In the genomic region with DNA sequence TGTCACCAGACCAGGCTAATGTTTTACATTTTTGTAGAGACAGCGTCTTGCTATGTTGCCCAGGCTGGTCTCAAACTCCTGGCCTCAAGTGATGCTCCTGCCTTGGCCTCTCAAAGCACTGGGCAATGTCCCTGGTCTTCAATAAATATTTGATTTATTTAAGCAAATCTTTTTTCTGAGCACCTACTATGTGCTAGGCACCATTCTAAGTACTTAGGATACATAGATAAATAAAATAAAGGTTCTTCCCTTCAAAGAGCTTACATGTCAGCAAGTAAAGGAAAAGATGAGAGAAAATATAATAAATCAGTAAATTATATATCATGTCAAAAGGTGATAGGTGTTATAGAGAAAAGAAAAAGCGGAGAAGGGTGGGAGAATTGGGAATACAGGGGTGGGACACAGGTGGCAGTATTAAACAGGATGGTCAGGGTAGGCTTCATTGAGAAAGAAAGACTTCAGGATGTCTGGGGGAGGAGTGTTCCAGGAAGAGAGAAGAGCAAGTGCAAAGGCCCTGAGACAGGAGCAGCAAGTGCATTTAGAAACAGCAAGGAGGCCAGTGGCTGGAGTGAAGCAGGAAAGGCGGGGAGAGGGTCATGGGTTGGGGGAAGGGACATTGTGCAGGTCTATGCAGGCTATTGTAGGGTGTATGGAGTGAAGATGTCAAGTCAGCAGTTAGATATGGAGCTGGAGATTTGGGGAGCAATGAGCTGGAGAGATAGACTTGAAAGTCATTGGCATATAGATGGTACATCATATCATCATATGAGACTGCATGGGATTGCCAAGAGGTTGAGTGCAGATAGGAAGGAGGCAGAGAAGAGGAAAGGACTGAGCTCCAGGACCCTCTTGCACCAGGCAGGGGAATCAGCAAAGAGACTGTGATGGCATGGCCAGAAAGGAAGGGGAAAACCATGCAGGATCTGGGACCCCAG, we compare ENCODE assay signal across 17 cellular contexts. TPM values are rescaled to one million over a fixed set of nuclear protein-coding genes. Genes with fewer than 3 reads are reported as not detected.
DNase-seq lines count a peak whose midpoint lies in the region; ATAC-seq, FAIRE-seq and TF ChIP-seq lines count a peak whose summit lies in the region.
"Had no signal": no experiment of that assay in that cellular context is flagged by ENCODE, and none has a peak within 500 bp of the region (broad histone marks: within the 10 kb centered on the region; RNA-seq: fewer than 3 reads in every experiment).

No MANE protein-coding gene starts in this region.

- WGBS in K562 (ENCODE audit: insufficient coverage, low coverage, missing lambda C conversion rate): 20% methylated on average over 3 of the region's 3 CpGs

- POLR2A ChIA-PET in HCT116 (lab: Charles Lee) (interaction anchor here (0.6 to 3.6 kb wide), 6 partner anchors 8 to 83 kb away, joined by 3 to 20 read pairs (median 4); no protein-coding TSS in a partner anchor), PC-3 (lab: Charles Lee; ENCODE audit: unreplicated experiment) (no interaction called here), K562 (lab: Yijun Ruan, JAX) (interaction anchor here (1.0 to 1.1 kb wide), 2 partner anchors 12 to 15 kb away, joined by 4 to 6 read pairs; no protein-coding TSS in a partner anchor)

- intact Hi-C loops in HCT116 (cut with micrococcal nuclease): no loop called here
- intact Hi-C loops in PC-3 (cut with micrococcal nuclease): no loop called here
- intact Hi-C loops in K562 (cut with micrococcal nuclease): no loop called here

- no peaks in the 10 kb centered on the region for H3K9me1 ChIP-seq in K562 (ENCODE audit: control insufficient read depth, insufficient read depth, low read length)

- H3K27me3 Mint-ChIP-seq in stimulated activated memory B cell treated with anti-CD40 and anti-IgM and Interleukin-4, amounts not matched to agents 10 μg/mL and 1 μg/mL and 100 μg/mL, for 72 hours: peaks cover 56% of the 10 kb centered on the region

- no peak for DNase-seq in HCT116 (ENCODE audit: low read depth, low spot score)
- no peak for DNase-seq in PC-3
- no peak for DNase-seq in K562 (ENCODE audit: extremely low read depth in 1 of 4, low spot score in 3 of 4)
- no peak for DNase-seq in cerebellar cortex (ENCODE audit: low spot score)
- no peak for DNase-seq in AG08396 (ENCODE audit: low spot score)
- DNase-seq: CD8-positive, alpha-beta T cell; COR-L47; DMS53; GF-D8 had no signal

- no peak for FAIRE-seq in K562 (lab: Jason Lieb, UNC)
- FAIRE-seq: A204.1, GM19239, H1 had no signal

- peaks cover 36 to 69% of the 10 kb centered on the region in 2 experiments for H3K4me1 ChIP-seq in HCT116 (ENCODE audit: control insufficient read depth in 1 of 2, insufficient read depth in 2 of 2, low read length in 2 of 2)
- peaks cover 28% of the 10 kb centered on the region for H3K4me1 ChIP-seq in PC-3 (ENCODE audit: insufficient read depth, low read length)
- peaks cover 4 to 10% of the 10 kb centered on the region in 2 experiments for H3K4me1 ChIP-seq in K562 (replicated peaks in 1 of 2; ENCODE audit: control insufficient read depth in 2 of 2, insufficient read depth in 2 of 2, low read length in 2 of 2)
- H3K4me1 ChIP-seq: HAP-1 had no signal

- TSS peak; percentile 32 for BruUV-seq in HCT116 (replicated peaks; lab: Mats Ljungman, UMichigan)
- TSS peak; percentile 13 for BruUV-seq in PC-3 (replicated peaks; lab: Mats Ljungman, UMichigan)
- no TSS peak for BruUV-seq in K562 (replicated peaks; lab: Mats Ljungman, UMichigan)

- H3K36me3 ChIP-seq in HCT116 (ENCODE audit: control insufficient read depth in 1 of 2, insufficient read depth in 2 of 2, low read length in 2 of 2) (no peaks in the 10 kb centered on the region), PC-3 (ENCODE audit: low read depth, low read length) (peaks cover 11% of the 10 kb centered on the region; the same call in 1 of the 2 replicates), K562 (ENCODE audit: control insufficient read depth, insufficient read depth, low read length) (no peaks in the 10 kb centered on the region)
- H3K36me3 ChIP-seq: HAP-1 had no signal

- in situ Hi-C loops in K562 (cut with MboI): no loop called here

- peaks cover 3% of the 10 kb centered on the region for H3F3A ChIP-seq in PC-3 (ENCODE audit: low read length, unreplicated experiment)

- RAD21 ChIA-PET in HCT116 (lab: Charles Lee; ENCODE audit: low non-redundant PET in 1 of 2, low total read pairs in 2 of 2, uncharacterized antibody in 2 of 2, unreplicated experiment in 2 of 2): interaction anchor here in 1 of 2 experiments (1.6 kb wide), 1 partner anchor 16 kb away, joined by 6 read pairs; no protein-coding TSS in a partner anchor

- no peak overlapping the region for H2AFZ ChIP-seq in HCT116 (ENCODE audit: low read depth, low read length, poor library complexity, severe bottlenecking)
- H2AFZ ChIP-seq in PC-3 (ENCODE audit: low read length): no peak overlapping the region
- no peak overlapping the region for H2AFZ ChIP-seq in K562 (ENCODE audit: low read depth, low read length)

- TF ChIP-seq POLR2A in HCT116 (IDR thresholded peaks at IDR 0.05; ENCODE audit: borderline replicate concordance, extremely low read depth, insufficient read depth, insufficient read length): no peak
- no peak for TF ChIP-seq POLR2A in K562 (conservative IDR thresholded peaks at IDR 0.05)

- CTCF ChIA-PET in HCT116 (lab: Charles Lee): interaction anchor here (1.4 to 2.2 kb wide), 2 partner anchors 16 to 19 kb away, joined by 7 read pairs; no protein-coding TSS in a partner anchor
- CTCF ChIA-PET in PC-3 (lab: Charles Lee): no interaction called here
- CTCF ChIA-PET in K562 (lab: Yijun Ruan, JAX; ENCODE audit: low intra/inter-chr PET ratio): no interaction called here

- H3K4me2 ChIP-seq in HCT116 (ENCODE audit: low read length) (no peak overlapping the region), PC-3 (ENCODE audit: low read length) (no peak overlapping the region), K562 (ENCODE audit: insufficient read depth, low read length) (no peak overlapping the region)

- no peak overlapping the region for H3K27ac Mint-ChIP-seq in stimulated activated memory B cell treated with anti-CD40 and anti-IgM and Interleukin-4, amounts not matched to agents 10 μg/mL and 1 μg/mL and 100 μg/mL, for 72 hours
- H3K27ac Mint-ChIP-seq: CD14-positive monocyte; CD8-positive, alpha-beta T cell had no signal

- H3K9me3 ChIP-seq in HCT116 (ENCODE audit: control insufficient read depth in 1 of 2, insufficient read depth in 1 of 2, low read depth in 1 of 2, low read length in 2 of 2) (no peaks in the 10 kb centered on the region), PC-3 (ENCODE audit: low read length) (no peaks in the 10 kb centered on the region), K562 (replicated peaks; ENCODE audit: control insufficient read depth, insufficient read depth, low read depth, low read length) (no peaks in the 10 kb centered on the region)
- H3K9me3 ChIP-seq: HAP-1 had no signal

- H3K4me1 Mint-ChIP-seq in stimulated activated memory B cell treated with anti-CD40 and anti-IgM and Interleukin-4, amounts not matched to agents 10 μg/mL and 1 μg/mL and 100 μg/mL, for 72 hours: no peaks in the 10 kb centered on the region

- TF ChIP-seq EP300 in K562 (IDR thresholded peaks at IDR 0.05; ENCODE audit: low read length): no peak

- ATAC-seq in HCT116 (no peak), PC-3 (no peak), K562 (no peak), HG02885 (IDR thresholded peaks at IDR 0.05; ENCODE audit: poor library complexity, unreplicated experiment) (no peak)
- ATAC-seq in stimulated activated memory B cell treated with anti-CD40 and anti-IgM and Interleukin-4, amounts not matched to agents 10 μg/mL and 1 μg/mL and 100 μg/mL, for 72 hours: peak; percentile 15
- ATAC-seq: CD8-positive, alpha-beta T cell had no signal

- no peak overlapping the region for H3K27ac ChIP-seq in HCT116 (ENCODE audit: low read depth, low read length)
- no peak overlapping the region for H3K27ac ChIP-seq in PC-3 (ENCODE audit: low read length)
- H3K27ac ChIP-seq in K562 (ENCODE audit: extremely low read depth, low read depth, low read length): no peak overlapping the region
- H3K27ac ChIP-seq: HL-60 had no signal

- no peaks in the 10 kb centered on the region for H3K36me3 Mint-ChIP-seq in stimulated activated memory B cell treated with anti-CD40 and anti-IgM and Interleukin-4, amounts not matched to agents 10 μg/mL and 1 μg/mL and 100 μg/mL, for 72 hours
- H3K36me3 Mint-ChIP-seq: CD8-positive, alpha-beta T cell had no signal

- no peak overlapping the region for H3K4me3 Mint-ChIP-seq in stimulated activated memory B cell treated with anti-CD40 and anti-IgM and Interleukin-4, amounts not matched to agents 10 μg/mL and 1 μg/mL and 100 μg/mL, for 72 hours
- H3K4me3 Mint-ChIP-seq: CD14-positive monocyte; CD8-positive, alpha-beta T cell had no signal

- H3K9me2 ChIP-seq in HCT116 (ENCODE audit: insufficient read depth) (no peaks in the 10 kb centered on the region), PC-3 (replicated peaks; ENCODE audit: low read length) (no peaks in the 10 kb centered on the region)

- H3K27me3 ChIP-seq in HCT116 (ENCODE audit: insufficient read depth, low read length) (no peaks in the 10 kb centered on the region), PC-3 (ENCODE audit: low read length) (no peaks in the 10 kb centered on the region), K562 (ENCODE audit: control insufficient read depth in 2 of 2, insufficient read depth in 2 of 2, low read length in 2 of 2) (no peaks in the 10 kb centered on the region)

- TF ChIP-seq RAD21 in HCT116 (IDR thresholded peaks at IDR 0.05; ENCODE audit: low read depth) (no peak), K562 (CRISPR knock-in tag; conservative IDR thresholded peaks at IDR 0.05 in 1 of 2, IDR thresholded peaks at IDR 0.05 in 1 of 2) (no peak)

- no peak overlapping the region for H3K9ac ChIP-seq in HCT116 (ENCODE audit: low read length)
- no peak overlapping the region for H3K9ac ChIP-seq in PC-3 (ENCODE audit: low read length)
- no peak overlapping the region for H3K9ac ChIP-seq in K562 (ENCODE audit: insufficient read depth in 1 of 2, low read depth in 2 of 2, low read length in 2 of 2)

- H3K4me3 ChIP-seq in HCT116 (replicated peaks in 1 of 2; ENCODE audit: low read depth in 1 of 2, low read length in 2 of 2): no peak overlapping the region
- no peak overlapping the region for H3K4me3 ChIP-seq in PC-3 (ENCODE audit: low read length)
- H3K4me3 ChIP-seq in K562: no peak overlapping the region
- H3K4me3 ChIP-seq: HAP-1 had no signal

- no peak for TF ChIP-seq CTCF in HCT116 (IDR thresholded peaks at IDR 0.05 in 2 of 3, conservative IDR thresholded peaks at IDR 0.05 in 1 of 3; ENCODE audit: borderline replicate concordance in 1 of 3, insufficient read depth in 1 of 3, low read depth in 2 of 3, low read length in 2 of 3)
- TF ChIP-seq CTCF in PC-3 (conservative IDR thresholded peaks at IDR 0.05; ENCODE audit: low read depth, low read length): no peak
- TF ChIP-seq CTCF in K562 (IDR thresholded peaks at IDR 0.05 in 2 of 3, conservative IDR thresholded peaks at IDR 0.05 in 1 of 3; ENCODE audit: insufficient read depth in 2 of 3, low read depth in 1 of 3, low read length in 3 of 3): no peak

- H4K20me1 ChIP-seq in HCT116 (ENCODE audit: insufficient read depth): no peaks in the 10 kb centered on the region
- no peaks in the 10 kb centered on the region for H4K20me1 ChIP-seq in PC-3 (ENCODE audit: low read length)
- no peaks in the 10 kb centered on the region for H4K20me1 ChIP-seq in K562 (replicated peaks; ENCODE audit: control insufficient read depth, insufficient read depth, low read length)

- H3K9me3 Mint-ChIP-seq in stimulated activated memory B cell treated with anti-CD40 and anti-IgM and Interleukin-4, amounts not matched to agents 10 μg/mL and 1 μg/mL and 100 μg/mL, for 72 hours: no peaks in the 10 kb centered on the region

- H3K79me2 ChIP-seq in HCT116 (ENCODE audit: insufficient read depth, low read length) (peaks cover 3% of the 10 kb centered on the region), PC-3 (ENCODE audit: low read length) (peaks cover 30% of the 10 kb centered on the region), K562 (ENCODE audit: control insufficient read depth, insufficient read depth, low read length) (no peaks in the 10 kb centered on the region)

RNA-seq across cellular contexts. Expression of a gene that starts 11.3 kb away (rescaled TPM):
- 66.2 TPM for total RNA-seq in HCT116 (2021; ENCODE audit: unreplicated experiment)
- polyA plus RNA-seq in HCT116 (2012): 40.1 and 55.8 TPM in 2 replicates
- total RNA-seq in PC-3 (2014; rRNA removed): 50.2 and 64.4 TPM in 2 replicates
- 2.3 and 7.3 TPM in 2 replicates for total RNA-seq in K562 (2011; cell fraction: chromatin; rRNA removed; ENCODE audit: low replicate concordance)
- 3.3 and 3.7 TPM in 2 replicates for total RNA-seq in K562 (2011; cell fraction: nucleolus; rRNA removed)
- total RNA-seq in K562 (2011; cell fraction: nucleoplasm; rRNA removed): 2.0 and 2.1 TPM in 2 replicates
- not detected in 2 replicates for total RNA-seq in K562 (2014; rRNA removed)
- total RNA-seq in K562 (2014; rRNA removed; fragmentation: Illumina TruSeq; extraction: Trizol): not detected in 2 replicates
- not detected in 2 replicates for total RNA-seq in K562 (2015; rRNA removed; fragmentation: Illumina TruSeq; extraction: Trizol)
- 0.34 and 1.6 TPM in 2 replicates for total RNA-seq in K562 (2021)
- polyA plus RNA-seq in K562 (2011; rRNA removed): 0.78 and 0.93 TPM in 2 replicates
- 0.27 and 0.51 TPM in 2 replicates for polyA plus RNA-seq in K562 (2011; cell fraction: cytosol; rRNA removed)
- 2.6 and 6.0 TPM in 2 replicates for polyA plus RNA-seq in K562 (2011; cell fraction: nucleus; rRNA removed)
- polyA plus RNA-seq in K562 (2012): 0.31 and 0.44 TPM in 2 replicates
- not detected in 2 replicates for polyA plus RNA-seq in K562 (2014; fragmentation: Illumina TruSeq; extraction: Trizol)
- under 1 TPM in 1 of 2 experiments, not detected in 1; 0.03 TPM for polyA plus RNA-seq in K562 (2014; fragmentation: Nextera tagmentation; extraction: Ambion mirVana)
- 0.07 TPM in 1 of 2 replicates, not detected in the other for polyA plus RNA-seq in K562 (2014; rRNA removed)
- 0.35 and 0.45 TPM in 2 replicates for polyA minus RNA-seq in K562 (2011; rRNA and poly(A)+ RNA removed)
- 1.4 and 2.1 TPM in 2 replicates for polyA minus RNA-seq in K562 (2011; cell fraction: cytosol; rRNA and poly(A)+ RNA removed)
- polyA minus RNA-seq in K562 (2011; cell fraction: nucleus; rRNA and poly(A)+ RNA removed): 1.4 and 2.3 TPM in 2 replicates
- total RNA-seq: CD8-positive, alpha-beta T cell had no signal
